13 cellular contexts compared by ENCODE assay signal in the genomic region with DNA sequence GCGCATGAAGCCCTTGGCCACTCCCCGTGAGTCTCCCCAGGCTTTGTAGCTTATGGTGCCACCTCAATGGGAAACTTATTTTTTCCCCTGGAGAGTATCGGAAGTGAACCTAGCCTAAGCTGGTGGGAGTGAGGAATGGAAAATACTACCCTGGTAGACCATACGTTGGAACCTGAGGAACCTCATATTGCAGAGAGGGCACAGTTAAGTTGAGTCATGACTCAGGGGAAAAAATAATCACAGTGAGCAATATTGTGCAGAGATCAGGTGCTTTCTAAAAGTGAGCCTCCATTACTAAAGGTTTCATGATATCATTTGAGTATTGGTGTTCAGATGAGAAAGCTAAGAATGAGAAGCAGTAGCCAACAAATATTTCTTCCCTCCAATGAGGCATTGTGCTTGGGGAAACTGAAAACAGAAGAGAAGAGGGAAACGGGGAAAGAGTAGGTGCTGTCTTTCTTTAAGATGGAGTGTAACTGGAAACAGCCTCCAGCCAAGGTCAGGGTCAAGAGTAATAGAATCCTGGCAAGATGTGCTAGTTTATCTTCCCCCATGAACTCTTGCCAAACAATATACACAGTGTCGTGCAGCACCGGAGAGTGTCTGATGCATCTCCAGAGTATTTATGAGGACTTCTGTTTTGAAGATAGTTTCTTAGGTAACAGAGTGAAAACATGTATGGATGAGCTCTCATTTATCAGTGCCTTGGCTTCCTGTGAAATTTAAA.
A peak's percentile ranks its signal among the peaks of the same experiment; 100 is the strongest.
DNase-seq lines count a peak whose midpoint lies in the region; ATAC-seq and TF ChIP-seq lines count a peak whose summit lies in the region.
"Had no signal": no experiment of that assay in that cellular context is flagged by ENCODE, and none has a peak within 500 bp of the region (broad histone marks: within the 10 kb centered on the region; RNA-seq: fewer than 3 reads in every experiment).

No MANE protein-coding gene starts in this region.

- H2AFZ ChIP-seq in smooth muscle cell (ENCODE audit: low read depth), result peak overlapping the region; percentile 88

- H3K9ac ChIP-seq in smooth muscle cell (ENCODE audit: low read depth), result peak overlapping the region; percentile 77

- no peaks in the 10 kb centered on the region for H3K9me3 ChIP-seq in Panc1 (ENCODE audit: control insufficient read depth, insufficient read depth, low read depth, low read length)
- no peaks in the 10 kb centered on the region for H3K9me3 ChIP-seq in smooth muscle cell (replicated peaks; ENCODE audit: low read depth)

- TF ChIP-seq CTCF in Panc1 (IDR thresholded peaks at IDR 0.05) (no peak), fibroblast of villous mesenchyme (IDR thresholded peaks at IDR 0.05; ENCODE audit: insufficient read depth, low read depth, low read length) (no peak), smooth muscle cell (IDR thresholded peaks at IDR 0.05; ENCODE audit: borderline replicate concordance, insufficient read depth, poor library complexity, severe bottlenecking) (no peak), lower leg skin (IDR thresholded peaks at IDR 0.05) (no peak)

- H3K27me3 ChIP-seq in Panc1 (ENCODE audit: control insufficient read depth, insufficient read depth, low read length), result no peaks in the 10 kb centered on the region
- no peaks in the 10 kb centered on the region for H3K27me3 ChIP-seq in smooth muscle cell (ENCODE audit: low read depth)
- H3K27me3 ChIP-seq: spleen had no signal

- no peak overlapping the region for H3K4me3 ChIP-seq in Panc1 (ENCODE audit: low read depth in 2 of 2, low read length in 2 of 2)
- H3K4me3 ChIP-seq in fibroblast of villous mesenchyme (ENCODE audit: low read depth, low read length), result no peak overlapping the region
- no peak overlapping the region for H3K4me3 ChIP-seq in smooth muscle cell
- no peak overlapping the region for H3K4me3 ChIP-seq in lower leg skin (ENCODE audit: low read depth, poor library complexity, severe bottlenecking)
- H3K4me3 ChIP-seq: spleen had no signal

- CTCF ChIA-PET in Panc1 (lab: Charles Lee), result no interaction called here

- POLR2A ChIA-PET in Panc1 (lab: Charles Lee), result no interaction called here

- no peaks in the 10 kb centered on the region for H3K36me3 ChIP-seq in Panc1 (ENCODE audit: control insufficient read depth, insufficient read depth, low read length)
- H3K36me3 ChIP-seq in smooth muscle cell (ENCODE audit: low read depth), result no peaks in the 10 kb centered on the region
- H3K36me3 ChIP-seq: spleen had no signal

- no TSS peak for BruUV-seq in Panc1 (replicated peaks; lab: Mats Ljungman, UMichigan)

- in situ Hi-C loops in Panc1 (cut with HindIII; ENCODE audit: low pct_unique_long_range_greater_than_20kb, low sequenced_read_pairs), result no loop called here

- no peak overlapping the region for H3K27ac ChIP-seq in Panc1 (ENCODE audit: low read length)
- peak overlapping the region; percentile 75 for H3K27ac ChIP-seq in smooth muscle cell (ENCODE audit: low read depth)
- H3K27ac ChIP-seq: spleen had no signal

- DNase-seq in GM04504 (ENCODE audit: low read depth), result peak; percentile 63
- DNase-seq in Panc1 (ENCODE audit: low read depth, low spot score), result no peak
- peak; percentile 98 for DNase-seq in fibroblast of villous mesenchyme (ENCODE audit: low read depth)
- no peak for DNase-seq in smooth muscle cell (lab: John Stamatoyannopoulos, UW; ENCODE audit: unreplicated experiment)
- DNase-seq in lower leg skin (ENCODE audit: low spot score in 2 of 2), result no peak
- no peak for DNase-seq in NCI-H748 treated with DMSO at 0.1 percent for 48 hours (lab: John Stamatoyannopoulos, UW)
- no peak for DNase-seq in GF-D8 (lab: John Stamatoyannopoulos, UW)
- DNase-seq: hippocampal formation; midbrain; NCI-H187; spleen; stimulated activated CD8-positive, alpha-beta memory T cell treated with anti-CD3 and anti-CD28 coated beads, Interleukin-4, amount 100 ng/mL, for 48 hours had no signal

- H3K4me1 ChIP-seq in Panc1 (ENCODE audit: control insufficient read depth, insufficient read depth, low read length) (no peaks in the 10 kb centered on the region), smooth muscle cell (ENCODE audit: low read depth) (peaks cover 4% of the 10 kb centered on the region)
- H3K4me1 ChIP-seq: spleen had no signal

- H3K4me2 ChIP-seq in smooth muscle cell, result peak overlapping the region; percentile 24

- H4K20me1 ChIP-seq in smooth muscle cell (ENCODE audit: low read depth), result no peaks in the 10 kb centered on the region

- 60% methylated on average over 7 of the region's 7 CpGs for WGBS in smooth muscle cell (ENCODE audit: low lambda C conversion rate)
- 62 to 71% methylated on average over 7 of the region's 7 CpGs for WGBS in lower leg skin, 2 donors

- ATAC-seq in Panc1, result peak; percentile 79
- ATAC-seq: HepG2 had no signal

- intact Hi-C loops in Panc1 (cut with micrococcal nuclease; ENCODE audit: unreplicated experiment) (no loop called here), lower leg skin (cut with DNase I; ENCODE audit: low total_unique reads) (no loop called here)

- no peaks in the 10 kb centered on the region for H3K79me2 ChIP-seq in smooth muscle cell (ENCODE audit: low read depth)

- H3F3A ChIP-seq in smooth muscle cell (ENCODE audit: low read depth), result no peaks in the 10 kb centered on the region

- no peak for TF ChIP-seq POLR2A in lower leg skin (IDR thresholded peaks at IDR 0.05)

Comparison
In these comparisons a context has a peak if more than half of its experiments do, and no peak if none do; other contexts are left out.
1. DNase-seq: peak in GM04504 (single experiment) and fibroblast of villous mesenchyme (single experiment); none in Panc1 (single experiment), smooth muscle cell (single experiment), lower leg skin (0 of 2), NCI-H748 treated with DMSO at 0.1 percent for 48 hours (single experiment) and GF-D8 (single experiment).